In the genomic region with DNA sequence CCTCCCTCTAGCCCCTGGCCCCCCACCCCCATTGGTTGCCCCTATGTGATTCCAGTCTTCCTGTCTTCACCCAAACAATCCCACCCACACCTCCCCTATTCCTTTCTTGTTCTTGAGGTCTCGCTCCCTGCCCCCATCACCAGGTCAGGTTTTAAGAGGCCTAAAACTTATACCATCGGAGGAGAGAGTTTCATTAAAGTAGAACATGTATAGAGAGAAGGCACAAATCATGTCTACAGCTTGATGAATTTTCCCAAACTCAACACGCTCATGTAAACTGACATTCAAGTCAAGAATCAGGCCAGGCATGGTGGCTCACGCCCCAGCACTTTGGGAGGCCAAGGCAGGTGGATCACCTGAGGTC, we compare ENCODE assay signal across 1 cellular context.
TF ChIP-seq lines count a peak whose summit lies in the region.

No MANE protein-coding gene starts in this region.

TF ChIP-seq in H1, 55 proteins besides CTCF, POLR2A, EP300 and RAD21:
- TF ChIP-seq ASH2L (IDR thresholded peaks at IDR 0.05; ENCODE audit: low read length) (no peak), RNF2 (IDR thresholded peaks at IDR 0.05; ENCODE audit: borderline replicate concordance, low read depth, low read length, missing control alignments, poor library complexity, severe bottlenecking) (no peak)
- TF ChIP-seq, protein P1, sequence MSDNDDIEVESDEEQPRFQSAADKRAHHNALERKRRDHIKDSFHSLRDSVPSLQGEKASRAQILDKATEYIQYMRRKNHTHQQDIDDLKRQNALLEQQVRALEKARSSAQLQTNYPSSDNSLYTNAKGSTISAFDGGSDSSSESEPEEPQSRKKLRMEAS (IDR thresholded peaks at IDR 0.05): no peak
TF ChIP-seq in H1: peak in this region for 0.
